13 cellular contexts compared by ENCODE assay signal in the genomic region with DNA sequence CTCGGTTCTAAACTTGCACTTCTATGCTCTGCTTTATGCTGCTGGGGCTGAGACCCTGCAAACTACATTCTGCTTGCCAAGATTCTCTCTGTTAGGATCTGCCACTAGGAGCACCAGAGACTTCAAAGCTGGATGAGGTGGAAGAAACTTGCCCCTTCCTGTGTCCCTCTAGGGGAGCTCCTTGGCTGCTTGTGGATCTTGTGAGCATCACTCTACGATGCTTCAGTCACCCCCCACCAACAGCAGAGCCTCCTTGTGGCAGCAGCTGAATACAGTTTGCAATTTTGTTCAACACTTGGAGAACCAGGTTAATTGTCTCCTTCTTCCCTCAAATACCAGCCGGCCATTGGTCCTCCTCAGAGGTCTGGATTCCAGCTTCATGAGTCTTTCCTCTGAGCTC.
DNase-seq lines count a peak whose midpoint lies in the region; ATAC-seq and TF ChIP-seq lines count a peak whose summit lies in the region.
"Had no signal": no experiment of that assay in that cellular context is flagged by ENCODE, and none has a peak within 500 bp of the region (broad histone marks: within the 10 kb centered on the region; RNA-seq: fewer than 3 reads in every experiment).

No MANE protein-coding gene starts in this region.

- POLR2A ChIA-PET in CD8-positive, alpha-beta T cell (lab: Charles Lee) = no interaction called here

- no peaks in the 10 kb centered on the region for H3K9me3 Mint-ChIP-seq in neural progenitor cell
- no peaks in the 10 kb centered on the region for H3K9me3 Mint-ChIP-seq in CD8-positive, alpha-beta T cell
- H3K9me3 Mint-ChIP-seq in activated naive CD8-positive, alpha-beta T cell treated with anti-CD3 and anti-CD28 coated beads, Interleukin-2, amount 50 U/mL, for 24 hours = no peaks in the 10 kb centered on the region
- H3K9me3 Mint-ChIP-seq: activated naive CD8-positive, alpha-beta T cell treated with anti-CD3 and anti-CD28 coated beads, Interleukin-2, amount 10 ng/mL, durations not matched to agents 7 days and 5 days had no signal

- CTCF ChIA-PET in CD8-positive, alpha-beta T cell (lab: Charles Lee) = no interaction called here

- H3K4me2 ChIP-seq in neural progenitor cell = no peak overlapping the region

- DNase-seq in ELF-1 (ENCODE audit: low read depth, low spot score) (peak; percentile 61), NCI-H1105 treated with DMSO at 0.1 percent for 48 hours (lab: John Stamatoyannopoulos, UW) (peak; percentile 20), cardiac fibroblast (ENCODE audit: low read depth in 2 of 2) (peak in 1 of 2 donors; percentile 1), neural progenitor cell (ENCODE audit: low spot score) (peak; percentile 72)
- no peak for DNase-seq in CD8-positive, alpha-beta T cell
- DNase-seq in activated naive CD8-positive, alpha-beta T cell treated with anti-CD3 and anti-CD28 coated beads, Interleukin-2, amount 50 U/mL, for 24 hours = no peak
- DNase-seq: activated naive CD8-positive, alpha-beta T cell treated with anti-CD3 and anti-CD28 coated beads, Interleukin-2, amount 10 ng/mL, durations not matched to agents 7 days and 5 days; GDM1; NCI-H1436; uterus had no signal

- intact Hi-C loops in CD8-positive, alpha-beta T cell (cut with DNase I, micrococcal nuclease) = no loop called here

- H3K4me3 Mint-ChIP-seq in neural progenitor cell = no peak overlapping the region
- H3K4me3 Mint-ChIP-seq in CD8-positive, alpha-beta T cell = no peak overlapping the region
- H3K4me3 Mint-ChIP-seq in activated naive CD8-positive, alpha-beta T cell treated with anti-CD3 and anti-CD28 coated beads, Interleukin-2, amount 50 U/mL, for 24 hours = no peak overlapping the region
- H3K4me3 Mint-ChIP-seq: activated naive CD8-positive, alpha-beta T cell treated with anti-CD3 and anti-CD28 coated beads, Interleukin-2, amount 10 ng/mL, durations not matched to agents 7 days and 5 days had no signal

- H3K9me3 ChIP-seq in neural progenitor cell (ENCODE audit: low read depth) = no peaks in the 10 kb centered on the region
- no peaks in the 10 kb centered on the region for H3K9me3 ChIP-seq in CD8-positive, alpha-beta T cell (ENCODE audit: low read length)
- H3K9me3 ChIP-seq: right atrium auricular region, uterus had no signal

- no peak overlapping the region for H3K27ac Mint-ChIP-seq in neural progenitor cell
- H3K27ac Mint-ChIP-seq in CD8-positive, alpha-beta T cell = no peak overlapping the region
- H3K27ac Mint-ChIP-seq in activated naive CD8-positive, alpha-beta T cell treated with anti-CD3 and anti-CD28 coated beads, Interleukin-2, amount 50 U/mL, for 24 hours = no peak overlapping the region
- H3K27ac Mint-ChIP-seq: activated naive CD8-positive, alpha-beta T cell treated with anti-CD3 and anti-CD28 coated beads, Interleukin-2, amount 10 ng/mL, durations not matched to agents 7 days and 5 days had no signal

- no peak for ATAC-seq in HG03354 (IDR thresholded peaks at IDR 0.05; ENCODE audit: poor library complexity, severe bottlenecking, unreplicated experiment)
- no peak for ATAC-seq in CD8-positive, alpha-beta T cell
- no peak for ATAC-seq in activated naive CD8-positive, alpha-beta T cell treated with anti-CD3 and anti-CD28 coated beads, Interleukin-2, amount 50 U/mL, for 24 hours

- H3K4me3 ChIP-seq in cardiac fibroblast (replicated peaks in 1 of 2; ENCODE audit: low read depth in 2 of 2, low read length in 2 of 2) (no peak overlapping the region), neural progenitor cell (no peak overlapping the region)
- no peak overlapping the region for H3K4me3 ChIP-seq in CD8-positive, alpha-beta T cell (ENCODE audit: low read depth, low read length)
- H3K4me3 ChIP-seq: right atrium auricular region, uterus had no signal

- H3F3A ChIP-seq in neural progenitor cell (ENCODE audit: low read depth) = no peaks in the 10 kb centered on the region

- no peaks in the 10 kb centered on the region for H3K36me3 ChIP-seq in neural progenitor cell
- H3K36me3 ChIP-seq in CD8-positive, alpha-beta T cell (ENCODE audit: insufficient read depth, low read length) = no peaks in the 10 kb centered on the region
- H3K36me3 ChIP-seq: right atrium auricular region, uterus had no signal

- no peak overlapping the region for H3K9ac ChIP-seq in neural progenitor cell

- H3K27me3 ChIP-seq in neural progenitor cell = no peaks in the 10 kb centered on the region
- H3K27me3 ChIP-seq in CD8-positive, alpha-beta T cell (ENCODE audit: insufficient read depth, low read length) = no peaks in the 10 kb centered on the region
- H3K27me3 ChIP-seq: right atrium auricular region, uterus had no signal

- no peaks in the 10 kb centered on the region for H3K27me3 Mint-ChIP-seq in neural progenitor cell (ENCODE audit: insufficient read depth, low read depth)
- peaks cover 2% of the 10 kb centered on the region for H3K27me3 Mint-ChIP-seq in CD8-positive, alpha-beta T cell (ENCODE audit: low read depth)
- H3K27me3 Mint-ChIP-seq in activated naive CD8-positive, alpha-beta T cell treated with anti-CD3 and anti-CD28 coated beads, Interleukin-2, amount 50 U/mL, for 24 hours = no peaks in the 10 kb centered on the region
- H3K27me3 Mint-ChIP-seq: activated naive CD8-positive, alpha-beta T cell treated with anti-CD3 and anti-CD28 coated beads, Interleukin-2, amount 10 ng/mL, durations not matched to agents 7 days and 5 days had no signal

- no peaks in the 10 kb centered on the region for H3K36me3 Mint-ChIP-seq in neural progenitor cell
- H3K36me3 Mint-ChIP-seq in CD8-positive, alpha-beta T cell = no peaks in the 10 kb centered on the region
- H3K36me3 Mint-ChIP-seq in activated naive CD8-positive, alpha-beta T cell treated with anti-CD3 and anti-CD28 coated beads, Interleukin-2, amount 50 U/mL, for 24 hours (ENCODE audit: low read depth) = no peaks in the 10 kb centered on the region
- H3K36me3 Mint-ChIP-seq: activated naive CD8-positive, alpha-beta T cell treated with anti-CD3 and anti-CD28 coated beads, Interleukin-2, amount 10 ng/mL, durations not matched to agents 7 days and 5 days had no signal

- no peaks in the 10 kb centered on the region for H3K4me1 Mint-ChIP-seq in neural progenitor cell
- no peaks in the 10 kb centered on the region for H3K4me1 Mint-ChIP-seq in CD8-positive, alpha-beta T cell (ENCODE audit: low read depth)
- H3K4me1 Mint-ChIP-seq in activated naive CD8-positive, alpha-beta T cell treated with anti-CD3 and anti-CD28 coated beads, Interleukin-2, amount 50 U/mL, for 24 hours = no peaks in the 10 kb centered on the region
- H3K4me1 Mint-ChIP-seq: activated naive CD8-positive, alpha-beta T cell treated with anti-CD3 and anti-CD28 coated beads, Interleukin-2, amount 10 ng/mL, durations not matched to agents 7 days and 5 days had no signal

- H3K4me1 ChIP-seq in neural progenitor cell = no peaks in the 10 kb centered on the region
- H3K4me1 ChIP-seq in CD8-positive, alpha-beta T cell (ENCODE audit: insufficient read depth, low read length) = no peaks in the 10 kb centered on the region
- H3K4me1 ChIP-seq: right atrium auricular region, uterus had no signal

- H3K79me2 ChIP-seq in neural progenitor cell (ENCODE audit: low read depth) = no peaks in the 10 kb centered on the region

- H4K20me1 ChIP-seq in neural progenitor cell (ENCODE audit: low read depth) = no peaks in the 10 kb centered on the region

- H3K27ac ChIP-seq in neural progenitor cell = no peak overlapping the region
- H3K27ac ChIP-seq in CD8-positive, alpha-beta T cell (ENCODE audit: low read depth, low read length) = no peak overlapping the region
- H3K27ac ChIP-seq: epithelial cell of prostate, uterus had no signal

- peak overlapping the region; percentile 2 for H2AFZ ChIP-seq in neural progenitor cell (replicated peaks)

- TF ChIP-seq CTCF in cardiac fibroblast (IDR thresholded peaks at IDR 0.05; ENCODE audit: low read depth, low read length) (peak; percentile 6), neural progenitor cell (IDR thresholded peaks at IDR 0.05) (peak; percentile 50)
- TF ChIP-seq CTCF in CD8-positive, alpha-beta T cell (IDR thresholded peaks at IDR 0.05) = no peak

Comparison
In these comparisons a context has a peak if more than half of its experiments do, and no peak if none do; other contexts are left out.
1. DNase-seq: peak in ELF-1 (single experiment), NCI-H1105 treated with DMSO at 0.1 percent for 48 hours (single experiment) and neural progenitor cell (single experiment); none in CD8-positive, alpha-beta T cell (0 of 7) and activated naive CD8-positive, alpha-beta T cell treated with anti-CD3 and anti-CD28 coated beads, Interleukin-2, amount 50 U/mL, for 24 hours (single experiment).